In the genomic region with DNA sequence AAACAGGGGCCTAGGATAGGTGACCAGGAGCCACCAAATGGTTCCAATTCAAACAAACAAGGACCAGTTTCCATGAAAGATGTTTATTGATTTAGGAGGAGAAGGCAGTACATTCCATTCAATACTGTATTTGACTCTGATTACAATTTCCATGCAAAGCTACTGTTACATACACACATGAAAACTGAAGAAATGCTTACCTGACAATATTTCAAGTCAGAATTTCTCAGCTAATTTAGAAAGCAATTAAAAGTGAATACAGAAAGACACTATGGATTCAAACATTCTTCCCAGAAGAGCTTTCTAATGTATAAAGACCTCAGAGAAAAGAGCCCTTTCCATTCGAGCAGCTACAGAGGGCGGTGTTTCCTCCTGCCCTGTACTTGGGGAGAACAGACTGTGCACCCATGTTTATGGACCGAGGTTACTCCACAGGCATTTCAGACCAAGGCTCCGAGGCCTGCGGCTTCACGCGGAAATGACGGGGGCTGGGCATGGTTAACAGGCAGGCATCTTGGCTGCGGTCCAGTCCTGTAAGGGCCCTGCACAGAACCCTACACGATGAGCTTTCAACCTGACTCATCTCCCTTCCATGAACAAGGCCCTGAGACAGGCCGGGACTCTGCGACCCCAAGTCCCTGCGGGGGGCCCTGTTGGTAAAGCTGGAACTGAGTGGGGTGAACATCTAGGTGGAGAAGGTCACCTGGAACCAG, we compare ENCODE assay signal across 8 cellular contexts. TPM values are rescaled to one million over a fixed set of nuclear protein-coding genes. Genes with fewer than 3 reads are reported as not detected.
DNase-seq lines count a peak whose midpoint lies in the region; ATAC-seq and TF ChIP-seq lines count a peak whose summit lies in the region.

No MANE protein-coding gene starts in this region.

- no peak for TF ChIP-seq CTCF in CD4-positive, alpha-beta T cell (IDR thresholded peaks at IDR 0.05)
- TF ChIP-seq CTCF in activated CD8-positive, alpha-beta T cell treated with anti-CD3 and anti-CD28 coated beads for 36 hours (IDR thresholded peaks at IDR 0.05): no peak
- TF ChIP-seq CTCF in heart right ventricle (IDR thresholded peaks at IDR 0.05) (no peak), upper lobe of right lung (IDR thresholded peaks at IDR 0.05) (no peak)

- no peak for ATAC-seq in CD4-positive, alpha-beta T cell (ENCODE audit: poor library complexity)
- ATAC-seq in activated CD8-positive, alpha-beta T cell treated with anti-CD3 and anti-CD28 coated beads for 36 hours: peak; percentile 59
- ATAC-seq in heart right ventricle (peak in 7 of 8 donors; percentile 32 to 90 (median 69)), upper lobe of right lung (peak; percentile 55), GM18498 (IDR thresholded peaks at IDR 0.05; ENCODE audit: unreplicated experiment) (no peak), GM21367 (IDR thresholded peaks at IDR 0.05; ENCODE audit: unreplicated experiment) (no peak)

- H3K4me3 Mint-ChIP-seq in CD4-positive, alpha-beta T cell: no peak overlapping the region
- H3K4me3 Mint-ChIP-seq in activated CD8-positive, alpha-beta T cell treated with anti-CD3 and anti-CD28 coated beads for 36 hours: no peak overlapping the region

- intact Hi-C loops in CD4-positive, alpha-beta T cell (cut with DNase I, micrococcal nuclease): no loop called here
- intact Hi-C loops in activated CD8-positive, alpha-beta T cell treated with anti-CD3 and anti-CD28 coated beads for 36 hours (cut with micrococcal nuclease): no loop called here
- intact Hi-C loops in heart right ventricle (cut with DNase I): no loop called here
- intact Hi-C loops in upper lobe of right lung (cut with DNase I): no loop called here

- H3K27me3 ChIP-seq in CD4-positive, alpha-beta T cell (ENCODE audit: control insufficient read depth, insufficient read depth, low read length): no peaks in the 10 kb centered on the region
- H3K27me3 ChIP-seq in heart right ventricle: no peaks in the 10 kb centered on the region
- H3K27me3 ChIP-seq in upper lobe of right lung: no peaks in the 10 kb centered on the region
- H3K27me3 ChIP-seq in HAP-1 (ENCODE audit: low read depth): no peaks in the 10 kb centered on the region

- peaks cover 37% of the 10 kb centered on the region for H3K4me1 Mint-ChIP-seq in CD4-positive, alpha-beta T cell (ENCODE audit: low read depth)
- H3K4me1 Mint-ChIP-seq in activated CD8-positive, alpha-beta T cell treated with anti-CD3 and anti-CD28 coated beads for 36 hours (ENCODE audit: low read depth): peaks cover 11% of the 10 kb centered on the region

- in situ Hi-C loops in HAP-1 (cut with MboI; ENCODE audit: low sequenced_read_pairs): no loop called here

- peak overlapping the region; percentile 74 for H3K27ac Mint-ChIP-seq in CD4-positive, alpha-beta T cell
- H3K27ac Mint-ChIP-seq in activated CD8-positive, alpha-beta T cell treated with anti-CD3 and anti-CD28 coated beads for 36 hours: no peak overlapping the region

- H3K4me3 ChIP-seq in heart right ventricle: no peak overlapping the region
- H3K4me3 ChIP-seq in upper lobe of right lung: no peak overlapping the region
- no peak overlapping the region for H3K4me3 ChIP-seq in HAP-1

- no peaks in the 10 kb centered on the region for H3K9me3 Mint-ChIP-seq in CD4-positive, alpha-beta T cell
- no peaks in the 10 kb centered on the region for H3K9me3 Mint-ChIP-seq in activated CD8-positive, alpha-beta T cell treated with anti-CD3 and anti-CD28 coated beads for 36 hours

- no peak overlapping the region for H3K27ac ChIP-seq in CD4-positive, alpha-beta T cell (ENCODE audit: low read depth, low read length)
- peak overlapping the region in 1 of 10 donors; percentile 16 for H3K27ac ChIP-seq in heart right ventricle
- H3K27ac ChIP-seq in upper lobe of right lung: no peak overlapping the region

- peaks cover 59% of the 10 kb centered on the region for H3K36me3 Mint-ChIP-seq in CD4-positive, alpha-beta T cell (ENCODE audit: low read depth)
- H3K36me3 Mint-ChIP-seq in activated CD8-positive, alpha-beta T cell treated with anti-CD3 and anti-CD28 coated beads for 36 hours (ENCODE audit: low read depth): peaks cover 33% of the 10 kb centered on the region

- H3K9me3 ChIP-seq in CD4-positive, alpha-beta T cell (ENCODE audit: control insufficient read depth, low read length): no peaks in the 10 kb centered on the region
- H3K9me3 ChIP-seq in heart right ventricle: no peaks in the 10 kb centered on the region
- no peaks in the 10 kb centered on the region for H3K9me3 ChIP-seq in upper lobe of right lung
- no peaks in the 10 kb centered on the region for H3K9me3 ChIP-seq in HAP-1

- POLR2A ChIA-PET in CD4-positive, alpha-beta T cell (lab: Charles Lee): interaction anchor here (0.6 to 1.3 kb wide), 4 partner anchors 12 to 75 kb away, joined by 3 to 4 read pairs (median 3); a partner anchor contains a TSS
- POLR2A ChIA-PET in activated CD8-positive, alpha-beta T cell treated with anti-CD3 and anti-CD28 coated beads for 36 hours (lab: Charles Lee): interaction anchor here (0.7 to 1.1 kb wide), 2 partner anchors 10 to 15 kb away, joined by 3 read pairs; no protein-coding TSS in a partner anchor

- DNase-seq in CD4-positive, alpha-beta T cell: peak in 7 of 10 experiments; percentile 14 to 44 (median 24)
- DNase-seq in NCI-H1105 treated with DMSO at 0.1 percent for 48 hours (lab: John Stamatoyannopoulos, UW) (peak; percentile 69), heart right ventricle (peak in 1 of 2 donors; percentile 52), upper lobe of right lung (no peak), HAP-1 (ENCODE audit: low spot score in 2 of 2) (no peak)
- DNase-seq in activated CD8-positive, alpha-beta T cell treated with anti-CD3 and anti-CD28 coated beads for 36 hours: peak; percentile 52

- CTCF ChIA-PET in CD4-positive, alpha-beta T cell (lab: Charles Lee): interaction anchor here (1.1 to 1.2 kb wide), 3 partner anchors 13 to 122 kb away, joined by 3 to 4 read pairs (median 3); no protein-coding TSS in a partner anchor
- CTCF ChIA-PET in activated CD8-positive, alpha-beta T cell treated with anti-CD3 and anti-CD28 coated beads for 36 hours (lab: Charles Lee): interaction anchor here (0.7 to 1.6 kb wide), 5 partner anchors 12 to 85 kb away, joined by 3 to 6 read pairs (median 3); no protein-coding TSS in a partner anchor

- WGBS in heart right ventricle, 2 donors: 51% methylated on average over 13 of the region's 13 CpGs

- no peaks in the 10 kb centered on the region for H3K27me3 Mint-ChIP-seq in CD4-positive, alpha-beta T cell
- no peaks in the 10 kb centered on the region for H3K27me3 Mint-ChIP-seq in activated CD8-positive, alpha-beta T cell treated with anti-CD3 and anti-CD28 coated beads for 36 hours

- H3K36me3 ChIP-seq in heart right ventricle (peaks cover 6 to 76% (median 48%) of the 10 kb centered on the region in 9 donors), upper lobe of right lung (peaks cover 54% of the 10 kb centered on the region), HAP-1 (replicated peaks) (peaks cover 55% of the 10 kb centered on the region)

- H3K4me1 ChIP-seq in heart right ventricle (peaks cover 0 to 13% (median 0%) of the 10 kb centered on the region in 9 donors), upper lobe of right lung (no peaks in the 10 kb centered on the region), HAP-1 (no peaks in the 10 kb centered on the region)

RNA-seq across cellular contexts. Expression of a gene that starts 25.7 kb away (rescaled TPM):
- total RNA-seq in CD4-positive, alpha-beta T cell: 1 to 10 TPM; 5.9 to 6.3 TPM
- total RNA-seq in activated CD8-positive, alpha-beta T cell treated with anti-CD3 and anti-CD28 coated beads for 36 hours: 1 to 10 TPM; 7.5 to 7.6 TPM
- total RNA-seq in heart right ventricle: 1 to 10 TPM; 3.5 to 8.3 (median 6.5) TPM
- polyA plus RNA-seq in heart right ventricle: 1 to 10 TPM; 2.5 to 3.4 TPM
- 7.8 TPM for total RNA-seq in upper lobe of right lung

RNA-seq across cellular contexts. Expression of a gene that starts 39.0 kb away (rescaled TPM):
- 10 to 100 TPM; 51.9 to 54.3 TPM for total RNA-seq in CD4-positive, alpha-beta T cell
- total RNA-seq in activated CD8-positive, alpha-beta T cell treated with anti-CD3 and anti-CD28 coated beads for 36 hours: 10 to 100 TPM; 45.9 to 47.4 TPM
- total RNA-seq in heart right ventricle (10 to 100 TPM; 31.4 to 44.6 (median 37.6) TPM), upper lobe of right lung (55.5 TPM)
- polyA plus RNA-seq in heart right ventricle: 10 to 100 TPM; 16.0 to 21.9 TPM

RNA-seq across cellular contexts. Expression of a gene that starts 50.6 kb away (rescaled TPM):
- 10 to 100 TPM; 39.6 to 46.1 TPM for total RNA-seq in CD4-positive, alpha-beta T cell
- total RNA-seq in activated CD8-positive, alpha-beta T cell treated with anti-CD3 and anti-CD28 coated beads for 36 hours: 10 to 100 TPM; 39.2 to 42.2 TPM
- 10 to 100 TPM; 13.7 to 19.9 (median 16.7) TPM for total RNA-seq in heart right ventricle
- polyA plus RNA-seq in heart right ventricle: 10 to 100 TPM in 1 of 2 donors, 1 to 10 TPM in 1; 7.0 to 10.2 TPM
- 27.4 TPM for total RNA-seq in upper lobe of right lung

Comparison
In these comparisons a context has a peak if more than half of its experiments do, and no peak if none do; other contexts are left out.
1. ATAC-seq: peak in activated CD8-positive, alpha-beta T cell treated with anti-CD3 and anti-CD28 coated beads for 36 hours (single experiment), heart right ventricle (7 of 8) and upper lobe of right lung (single experiment); none in CD4-positive, alpha-beta T cell (single experiment), GM18498 (single experiment) and GM21367 (single experiment).
2. DNase-seq: peak in CD4-positive, alpha-beta T cell (7 of 10), NCI-H1105 treated with DMSO at 0.1 percent for 48 hours (single experiment) and activated CD8-positive, alpha-beta T cell treated with anti-CD3 and anti-CD28 coated beads for 36 hours (single experiment); none in upper lobe of right lung (single experiment) and HAP-1 (0 of 2).